Comparison of ENCODE assay signal across 8 cellular contexts in genomic region chr11:69157156-69157821, GRCh38. TPM values are rescaled to one million over a fixed set of nuclear protein-coding genes. Genes with fewer than 3 reads are reported as not detected.
DNase-seq lines count a peak whose midpoint lies in the region; ATAC-seq and TF ChIP-seq lines count a peak whose summit lies in the region.

No MANE protein-coding gene starts in this region.

- peak overlapping the region; percentile 21 for H3K9ac ChIP-seq in NT2/D1 (ENCODE audit: insufficient read length, low read depth)

- ATAC-seq in GM19395 (IDR thresholded peaks at IDR 0.05; ENCODE audit: unreplicated experiment): no peak

- no peak overlapping the region for H3K27ac Mint-ChIP-seq in activated CD4-positive, alpha-beta T cell treated with anti-CD3 and anti-CD28 coated beads, Interleukin-2, amount 10 ng/mL, durations not matched to agents 24 days and 14 days

- H3K4me1 ChIP-seq in NT2/D1 (ENCODE audit: insufficient read depth, insufficient read length): peaks cover 3% of the 10 kb centered on the region

- H3K4me3 Mint-ChIP-seq in activated CD4-positive, alpha-beta T cell treated with anti-CD3 and anti-CD28 coated beads, Interleukin-2, amount 10 ng/mL, durations not matched to agents 24 days and 14 days: no peak overlapping the region

- no peaks in the 10 kb centered on the region for H3K9me3 Mint-ChIP-seq in activated CD4-positive, alpha-beta T cell treated with anti-CD3 and anti-CD28 coated beads, Interleukin-2, amount 10 ng/mL, durations not matched to agents 24 days and 14 days

- H3K4me3 ChIP-seq in NT2/D1 (ENCODE audit: insufficient read length, low read depth): no peak overlapping the region
- no peak overlapping the region for H3K4me3 ChIP-seq in foreskin fibroblast (ENCODE audit: low read depth in 1 of 2, low read length in 2 of 2)
- no peak overlapping the region for H3K4me3 ChIP-seq in lower leg skin (ENCODE audit: low read depth, poor library complexity, severe bottlenecking)

- no peaks in the 10 kb centered on the region for H3K36me3 ChIP-seq in NT2/D1 (ENCODE audit: insufficient read depth, insufficient read length, low read length)

- no peaks in the 10 kb centered on the region for H3K9me3 ChIP-seq in NT2/D1 (ENCODE audit: insufficient read depth, low read length)

- intact Hi-C loops in posterior cingulate gyrus (cut with DNase I): loop anchor here (5.0 kb wide), 1 partner anchor 55 kb away; no protein-coding TSS in a partner anchor
- intact Hi-C loops in lower leg skin (cut with DNase I; ENCODE audit: low total_unique reads): no loop called here
- intact Hi-C loops in activated CD4-positive, alpha-beta T cell treated with anti-CD3 and anti-CD28 coated beads, Interleukin-2, amount 10 ng/mL, durations not matched to agents 24 days and 14 days (cut with micrococcal nuclease): no loop called here

- H3K36me3 Mint-ChIP-seq in activated CD4-positive, alpha-beta T cell treated with anti-CD3 and anti-CD28 coated beads, Interleukin-2, amount 10 ng/mL, durations not matched to agents 24 days and 14 days (ENCODE audit: low read depth): no peaks in the 10 kb centered on the region

- TF ChIP-seq POLR2A in lower leg skin (IDR thresholded peaks at IDR 0.05): no peak

- no peaks in the 10 kb centered on the region for H3K4me1 Mint-ChIP-seq in activated CD4-positive, alpha-beta T cell treated with anti-CD3 and anti-CD28 coated beads, Interleukin-2, amount 10 ng/mL, durations not matched to agents 24 days and 14 days

- DNase-seq in ELR (ENCODE audit: low read depth): peak; percentile 51
- DNase-seq in NT2/D1 (ENCODE audit: low read depth, low spot score): no peak
- DNase-seq in foreskin fibroblast: peak; percentile 36 to 74
- peak; percentile 71 to 98 (median 85) for DNase-seq in posterior cingulate gyrus
- no peak for DNase-seq in lower leg skin (ENCODE audit: low spot score in 2 of 2)
- no peak for DNase-seq in activated CD4-positive, alpha-beta T cell treated with anti-CD3 and anti-CD28 coated beads, Interleukin-2, amount 10 ng/mL, durations not matched to agents 24 days and 14 days
- DNase-seq in SIG-M5 (lab: John Stamatoyannopoulos, UW): no peak

- H3K27me3 Mint-ChIP-seq in activated CD4-positive, alpha-beta T cell treated with anti-CD3 and anti-CD28 coated beads, Interleukin-2, amount 10 ng/mL, durations not matched to agents 24 days and 14 days: no peaks in the 10 kb centered on the region

- WGBS in lower leg skin, 2 donors: 39 to 45% methylated on average over 38 to 41 of the region's 44 CpGs

- TF ChIP-seq CTCF in foreskin fibroblast (IDR thresholded peaks at IDR 0.05; ENCODE audit: low read depth, low read length) (no peak), lower leg skin (IDR thresholded peaks at IDR 0.05) (no peak)

- H3K27me3 ChIP-seq in NT2/D1 (ENCODE audit: insufficient read depth, insufficient read length): no peaks in the 10 kb centered on the region

RNA-seq across cellular contexts. Expression of gene SMIM38, which starts 1.6 kb away (rescaled TPM):
- total RNA-seq in lower leg skin: 1 to 10 TPM in 2 of 4 donors, under 1 TPM in 2; 0.13 to 1.8 (median 0.98) TPM
- total RNA-seq in activated CD4-positive, alpha-beta T cell treated with anti-CD3 and anti-CD28 coated beads, Interleukin-2, amount 10 ng/mL, durations not matched to agents 24 days and 14 days: 0.21 and 0.43 TPM in 2 replicates

Comparison
In these comparisons a context has a peak if more than half of its experiments do, and no peak if none do; other contexts are left out.
1. DNase-seq: peak in ELR (single experiment), foreskin fibroblast (2 of 2) and posterior cingulate gyrus (10 of 10); none in NT2/D1 (single experiment), lower leg skin (0 of 2), activated CD4-positive, alpha-beta T cell treated with anti-CD3 and anti-CD28 coated beads, Interleukin-2, amount 10 ng/mL, durations not matched to agents 24 days and 14 days (single experiment) and SIG-M5 (single experiment).